ENCODE assay signal across 32 cellular contexts in the genomic region with DNA sequence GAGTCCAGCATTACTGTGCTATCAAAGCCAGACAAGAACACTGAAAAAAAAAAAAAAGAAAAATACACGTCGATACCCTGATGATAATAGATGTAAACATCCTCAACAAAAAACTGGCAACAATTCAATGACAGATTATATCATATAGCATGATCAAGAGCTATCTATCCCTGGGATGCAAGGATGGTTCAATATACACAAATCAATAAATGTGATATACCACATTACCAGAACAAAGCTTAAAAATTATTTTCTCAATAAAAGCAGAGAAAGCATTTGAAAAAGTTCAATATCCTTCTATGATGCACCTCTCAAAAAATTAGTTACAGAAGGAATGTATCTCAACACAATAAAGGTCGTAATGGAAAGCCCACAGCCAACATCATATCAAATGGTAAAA.
"Had no signal": no experiment of that assay in that cellular context is flagged by ENCODE, and none has a peak within 500 bp of the region (broad histone marks: within the 10 kb centered on the region; RNA-seq: fewer than 3 reads in every experiment).

No MANE protein-coding gene starts in this region.

- H3K9me3 ChIP-seq: adrenal gland, body of pancreas, breast epithelium had no signal

- DNase-seq: activated effector memory CD4-positive, alpha-beta T cell treated with anti-CD3 and anti-CD28 coated beads, Interleukin-2, amount 50 U/mL, for 16 hours; activated effector memory CD4-positive, alpha-beta T cell treated with Interleukin-2 at 50 U/mL for 16 hours; activated gamma-delta T cell; activated gamma-delta T cell treated with Interleukin-2 at 50 U/mL for 16 hours; activated naive CD4-positive, alpha-beta T cell; activated naive CD4-positive, alpha-beta T cell treated with anti-CD3 and anti-CD28 coated beads for 36 hours; activated naive CD4-positive, alpha-beta T cell treated with anti-CD3 and anti-CD28 coated beads, Interleukin-2, amount 10 ng/mL, durations not matched to agents 7 days and 5 days; activated naive CD4-positive, alpha-beta T cell treated with anti-CD3 and anti-CD28 coated beads, Interleukin-2, amount 50 U/mL, for 16 hours; activated naive CD4-positive, alpha-beta T cell treated with Interleukin-2 at 50 U/mL for 16 hours; activated naive CD8-positive, alpha-beta T cell treated with anti-CD3 and anti-CD28 coated beads for 36 hours; activated naive CD8-positive, alpha-beta T cell treated with anti-CD3 and anti-CD28 coated beads, Interleukin-2, amount 10 ng/mL, durations not matched to agents 7 days and 5 days; activated naive CD8-positive, alpha-beta T cell treated with anti-CD3 and anti-CD28 coated beads, Interleukin-2, amount 50 U/mL, for 24 hours; activated T-cell treated with anti-CD3 and anti-CD28 coated beads, Interleukin-2, amount 50 U/mL, for 4 hours; activated T-cell treated with anti-CD3 and anti-CD28 coated beads, Interleukin-2, amount 50 U/mL, for 48 hours; activated T-cell treated with anti-CD3 and anti-CD28 coated beads, Interleukin-2, amount 50 U/mL, for 72 hours; adrenal gland; amniotic stem cell; amygdala; anterior cingulate cortex; aorta; body of pancreas; brain microvascular endothelial cell; caudate nucleus; central memory CD4-positive, alpha-beta T cell; cerebellar nuclear complex had no signal

- H3K36me3 ChIP-seq: adrenal gland, ascending aorta, brain microvascular endothelial cell, breast epithelium, cardiac muscle cell had no signal

- H3K4me1 ChIP-seq: adrenal gland, ascending aorta, body of pancreas, breast epithelium had no signal

- H3K4me3 ChIP-seq: adrenal gland, ascending aorta, body of pancreas, breast epithelium, cardiac muscle cell had no signal

- FAIRE-seq: astrocyte, bronchial epithelial cell had no signal

- H3K27me3 ChIP-seq: adrenal gland, ascending aorta, body of pancreas, brain microvascular endothelial cell, breast epithelium, cardiac muscle cell had no signal

- ATAC-seq: activated naive CD4-positive, alpha-beta T cell treated with anti-CD3 and anti-CD28 coated beads, Interleukin-2, amount 50 U/mL, for 72 hours; activated naive CD8-positive, alpha-beta T cell treated with anti-CD3 and anti-CD28 coated beads, Interleukin-2, amount 50 U/mL, for 24 hours; activated T-cell treated with anti-CD3 and anti-CD28 coated beads, Interleukin-2, amount 50 U/mL, for 4 hours; activated T-cell treated with anti-CD3 and anti-CD28 coated beads, Interleukin-2, amount 50 U/mL, for 72 hours; activated T-helper 17 cell treated with anti-CD3 and anti-CD28 coated beads, Interleukin-2, amount 50 U/mL, for 72 hours; body of pancreas had no signal

- H3K27ac ChIP-seq: adrenal gland, ascending aorta, body of pancreas, brain microvascular endothelial cell, breast epithelium, cardiac muscle cell had no signal
